In the genomic region with DNA sequence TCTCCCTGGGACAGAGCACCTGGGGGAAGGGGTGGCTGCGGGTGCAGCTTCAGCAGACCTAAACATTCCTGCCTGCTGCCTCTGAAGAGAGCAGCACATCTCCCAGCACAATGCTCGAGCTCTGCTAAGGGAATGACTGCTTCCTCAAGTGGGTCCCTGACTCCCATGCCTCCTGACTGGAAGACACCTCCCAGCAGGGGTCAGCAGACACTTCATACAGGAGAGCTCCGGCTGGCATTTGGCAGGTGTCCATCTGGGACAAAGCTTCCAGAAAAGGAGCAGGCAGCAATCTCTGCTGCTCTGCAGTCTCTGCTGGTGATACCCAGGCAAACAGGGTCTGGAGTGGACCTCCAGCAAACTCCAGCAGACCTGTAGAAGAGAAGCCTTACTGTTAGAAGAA, we compare ENCODE assay signal across 18 cellular contexts.
DNase-seq lines count a peak whose midpoint lies in the region; ATAC-seq and TF ChIP-seq lines count a peak whose summit lies in the region.
"Had no signal": no experiment of that assay in that cellular context is flagged by ENCODE, and none has a peak within 500 bp of the region (broad histone marks: within the 10 kb centered on the region; RNA-seq: fewer than 3 reads in every experiment).

No MANE protein-coding gene starts in this region.

- ATAC-seq in Right ventricle myocardium superior (ENCODE audit: poor library complexity), result no peak
- ATAC-seq: natural killer cell treated with Interleukin-12 subunit alpha and Interleukin-12 subunit beta and Interleukin-15 and Interleukin-18, amount 100 ng/mL, for 72 hours; sciatic nerve; stimulated activated naive CD8-positive, alpha-beta T cell treated with anti-CD3 and anti-CD28 coated beads, Interleukin-15, Interleukin-2, amounts not matched to agents 100 U/mL and 50 U/mL, for 24 hours had no signal

- DNase-seq in Right ventricle myocardium superior, result peak; percentile 41
- DNase-seq in left ventricle myocardium inferior, result no peak
- peak; percentile 45 for DNase-seq in LNCaP clone FGC (ENCODE audit: low read depth)
- peak; percentile 10 for DNase-seq in astrocyte of the hippocampus (ENCODE audit: low read depth, low spot score)
- peak; percentile 7 for DNase-seq in stromal cell of bone marrow (ENCODE audit: low read depth)
- no peak for DNase-seq in AG08396 (ENCODE audit: low spot score)
- no peak for DNase-seq in retina
- DNase-seq in NK-92 (lab: John Stamatoyannopoulos, UW; ENCODE audit: unreplicated experiment), result no peak
- DNase-seq: activated CD4-positive, alpha-beta T cell treated with anti-CD3 and anti-CD28 coated beads for 4 hours; activated naive CD8-positive, alpha-beta T cell treated with anti-CD3 and anti-CD28 coated beads, Interleukin-2, amount 10 ng/mL, durations not matched to agents 7 days and 5 days; activated T-cell treated with anti-CD3 and anti-CD28 coated beads for 4 hours; cerebellar nuclear complex; kidney glomerular epithelial cell; MV-4-11; stimulated activated naive CD8-positive, alpha-beta T cell treated with anti-CD3 and anti-CD28 coated beads, Interleukin-15, Interleukin-2, amounts not matched to agents 100 U/mL and 50 U/mL, for 24 hours had no signal

- TF ChIP-seq CTCF in left ventricle myocardium inferior (IDR thresholded peaks at IDR 0.05; ENCODE audit: borderline replicate concordance), result no peak
- TF ChIP-seq CTCF in LNCaP clone FGC (IDR thresholded peaks at IDR 0.05; ENCODE audit: control insufficient read depth, extremely low read depth, insufficient read depth), result peak; percentile 36

- no peak overlapping the region for H3K27ac ChIP-seq in left ventricle myocardium inferior (replicated peaks)

- intact Hi-C loops in Right ventricle myocardium superior (cut with DNase I) (no loop called here), left ventricle myocardium inferior (cut with micrococcal nuclease) (no loop called here)

- H3K4me1 ChIP-seq in left ventricle myocardium inferior, result no peaks in the 10 kb centered on the region
- H3K4me1 ChIP-seq: HAP-1 had no signal

- H3K9me3 ChIP-seq in left ventricle myocardium inferior (replicated peaks), result peaks cover 33% of the 10 kb centered on the region
- H3K9me3 ChIP-seq: HAP-1 had no signal

- H3K4me3 ChIP-seq in left ventricle myocardium inferior (no peak overlapping the region), LNCaP clone FGC (ENCODE audit: low read depth, low read length) (no peak overlapping the region)
- H3K4me3 ChIP-seq: HAP-1 had no signal

- H3K27me3 ChIP-seq in left ventricle myocardium inferior (ENCODE audit: low read depth), result no peaks in the 10 kb centered on the region

- no peaks in the 10 kb centered on the region for H3K36me3 ChIP-seq in left ventricle myocardium inferior
- H3K36me3 ChIP-seq: HAP-1 had no signal

Comparison
In these comparisons a context has a peak if more than half of its experiments do, and no peak if none do; other contexts are left out.
1. DNase-seq: peak in Right ventricle myocardium superior (single experiment), LNCaP clone FGC (single experiment), astrocyte of the hippocampus (single experiment) and stromal cell of bone marrow (single experiment); none in left ventricle myocardium inferior (single experiment), AG08396 (single experiment), retina (single experiment) and NK-92 (single experiment).